In the genomic region with DNA sequence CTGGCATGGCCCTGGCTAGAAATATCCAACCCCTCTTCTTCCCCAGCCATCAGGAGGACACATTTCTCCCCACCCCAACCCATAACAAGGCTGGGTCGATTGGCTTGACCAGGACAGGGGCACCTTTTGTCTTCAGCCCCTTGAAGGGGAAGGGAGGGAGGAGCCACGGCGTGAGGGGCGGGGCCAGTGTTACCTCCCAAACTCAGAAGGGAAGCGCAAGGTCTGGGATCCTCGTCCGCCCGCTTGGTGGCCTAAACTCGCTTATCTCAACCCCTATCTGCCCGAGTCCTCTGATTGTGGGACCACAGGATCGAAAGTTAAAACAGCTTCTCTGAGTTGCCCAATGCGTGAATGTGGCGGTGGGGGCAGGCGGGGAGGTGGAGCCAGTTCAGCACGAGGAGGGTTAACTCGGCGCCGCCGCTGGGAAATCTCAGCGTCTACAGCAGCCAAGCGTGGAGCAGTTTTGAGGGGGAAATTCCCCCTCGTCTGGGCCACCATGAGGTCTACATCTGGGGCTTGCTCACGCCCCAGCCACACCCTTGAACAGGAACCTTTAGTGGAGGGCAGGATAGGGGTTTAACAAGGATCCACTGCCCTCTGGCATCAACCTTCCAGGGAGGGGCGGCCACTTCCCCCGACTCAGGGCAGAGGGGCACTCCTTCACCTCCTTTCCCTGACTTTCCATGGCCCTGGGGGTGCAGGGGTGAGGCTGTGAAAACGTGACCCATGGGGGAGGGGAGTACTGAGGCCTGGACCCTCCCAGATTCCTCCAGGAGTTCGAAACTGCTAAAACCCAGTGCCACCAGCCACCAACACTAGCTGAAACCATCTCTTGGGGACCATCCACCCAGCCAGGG, we compare ENCODE assay signal across 1 cellular context.
TF ChIP-seq lines count a peak whose summit lies in the region.

No MANE protein-coding gene starts in this region.

TF ChIP-seq in K562, 482 proteins besides CTCF, POLR2A, EP300 and RAD21 (continued from another document and continues in another):
- TF ChIP-seq ZNF318 (IDR thresholded peaks at IDR 0.05; ENCODE audit: borderline replicate concordance in 1 of 2, low read depth in 1 of 2) (no peak), SRF (CRISPR knock-in tag; IDR thresholded peaks at IDR 0.05) (peak in 1 of 2 experiments; percentile 44; a peak in 1 of 4 replicates), MTA2 (IDR thresholded peaks at IDR 0.05; ENCODE audit: low read depth) (0 out of 2 replicates have a peak, but pooled peaks have one; percentile 20), NFRKB (IDR thresholded peaks at IDR 0.05; ENCODE audit: low read depth) (no peak), NR2C1 (IDR thresholded peaks at IDR 0.05) (no peak), NR2C1 (tag; IDR thresholded peaks at IDR 0.05) (0 out of 2 replicates have a peak, but pooled peaks have one; percentile 35), TAF1 (IDR thresholded peaks at IDR 0.05; ENCODE audit: control insufficient read depth, extremely low read depth, insufficient read depth, low read length, severe bottlenecking) (peak; percentile 27), NBN (IDR thresholded peaks at IDR 0.05; ENCODE audit: low read depth) (peak; percentile 52; the same call in 1 of the 2 replicates), HMBOX1 (IDR thresholded peaks at IDR 0.05) (0 out of 2 replicates have a peak, but pooled peaks have one; percentile 36), ESRRA (IDR thresholded peaks at IDR 0.05; ENCODE audit: borderline replicate concordance, low read depth) (0 out of 2 replicates have a peak, but pooled peaks have one; percentile 20), ZBTB11 (CRISPR knock-in tag; IDR thresholded peaks at IDR 0.05) (peak in 1 of 3 experiments; percentile 24; a peak in 1 of 6 replicates), L3MBTL2 (IDR thresholded peaks at IDR 0.05) (peak; percentile 63; the same call in 1 of the 2 replicates), HES1 (IDR thresholded peaks at IDR 0.05; ENCODE audit: low read depth) (peak; percentile 31; the same call in 1 of the 2 replicates), DPF2 (IDR thresholded peaks at IDR 0.05) (peak; percentile 48), CEBPB (tag; IDR thresholded peaks at IDR 0.05) (peak; percentile 68), IFI16 (CRISPR knock-in tag; IDR thresholded peaks at IDR 0.05) (no peak), CXXC5 (CRISPR knock-in tag; IDR thresholded peaks at IDR 0.05) (peak; percentile 50), PCBP1 (IDR thresholded peaks at IDR 0.05; ENCODE audit: low read depth, low read length, poor library complexity, severe bottlenecking) (no peak), NFE2 (IDR thresholded peaks at IDR 0.05; ENCODE audit: low read depth) (no peak), RCOR1 (IDR thresholded peaks at IDR 0.05; ENCODE audit: borderline replicate concordance in 1 of 2, low read depth in 2 of 2, low read length in 2 of 2) (peak in 1 of 2 experiments; percentile 80; a peak in 2 of 4 replicates), NR2C2 (CRISPR knock-in tag; IDR thresholded peaks at IDR 0.05) (no peak), NR2C2 (tag; IDR thresholded peaks at IDR 0.05) (0 out of 2 replicates have a peak, but pooled peaks have one; percentile 8), BCOR (IDR thresholded peaks at IDR 0.05) (no peak), CEBPG (CRISPR knock-in tag; IDR thresholded peaks at IDR 0.05) (no peak), CEBPG (tag; conservative IDR thresholded peaks at IDR 0.05 in 1 of 2, IDR thresholded peaks at IDR 0.05 in 1 of 2) (peak in 1 of 2 experiments; percentile 64; a peak in 2 of 4 replicates), RB1 (IDR thresholded peaks at IDR 0.05; ENCODE audit: low read depth) (0 out of 2 replicates have a peak, but pooled peaks have one; percentile 33), PHB (CRISPR knock-in tag; IDR thresholded peaks at IDR 0.05) (no peak), SPI1 (IDR thresholded peaks at IDR 0.05; ENCODE audit: borderline replicate concordance, low read depth, low read length) (peak; percentile 51; the same call in 1 of the 2 replicates), MYC (IDR thresholded peaks at IDR 0.05; ENCODE audit: low read depth, low read length) (peak; percentile 69), MYC (CRISPR knock-in tag; IDR thresholded peaks at IDR 0.05; ENCODE audit: borderline replicate concordance, low read depth) (no peak), SIN3A (IDR thresholded peaks at IDR 0.05; ENCODE audit: borderline replicate concordance in 2 of 2, control insufficient read depth in 1 of 2, low read depth in 2 of 2, low read length in 2 of 2) (0 out of 4 replicates have a peak, but pooled peaks of 1 of the 2 experiments have one; percentile 28), SMARCB1 (IDR thresholded peaks at IDR 0.05; ENCODE audit: insufficient read length, low read depth) (no peak), CBFB (CRISPR knock-in tag; IDR thresholded peaks at IDR 0.05) (peak; percentile 66; the same call in 1 of the 2 replicates)
- TF ChIP-seq, protein P1, sequence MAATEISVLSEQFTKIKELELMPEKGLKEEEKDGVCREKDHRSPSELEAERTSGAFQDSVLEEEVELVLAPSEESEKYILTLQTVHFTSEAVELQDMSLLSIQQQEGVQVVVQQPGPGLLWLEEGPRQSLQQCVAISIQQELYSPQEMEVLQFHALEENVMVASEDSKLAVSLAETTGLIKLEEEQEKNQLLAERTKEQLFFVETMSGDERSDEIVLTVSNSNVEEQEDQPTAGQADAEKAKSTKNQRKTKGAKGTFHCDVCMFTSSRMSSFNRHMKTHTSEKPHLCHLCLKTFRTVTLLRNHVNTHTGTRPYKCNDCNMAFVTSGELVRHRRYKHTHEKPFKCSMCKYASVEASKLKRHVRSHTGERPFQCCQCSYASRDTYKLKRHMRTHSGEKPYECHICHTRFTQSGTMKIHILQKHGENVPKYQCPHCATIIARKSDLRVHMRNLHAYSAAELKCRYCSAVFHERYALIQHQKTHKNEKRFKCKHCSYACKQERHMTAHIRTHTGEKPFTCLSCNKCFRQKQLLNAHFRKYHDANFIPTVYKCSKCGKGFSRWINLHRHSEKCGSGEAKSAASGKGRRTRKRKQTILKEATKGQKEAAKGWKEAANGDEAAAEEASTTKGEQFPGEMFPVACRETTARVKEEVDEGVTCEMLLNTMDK (IDR thresholded peaks at IDR 0.05; ENCODE audit: borderline replicate concordance, insufficient read depth, low read depth, low read length, poor library complexity, severe bottlenecking) = peak; percentile 42
- TF ChIP-seq, protein P2, sequence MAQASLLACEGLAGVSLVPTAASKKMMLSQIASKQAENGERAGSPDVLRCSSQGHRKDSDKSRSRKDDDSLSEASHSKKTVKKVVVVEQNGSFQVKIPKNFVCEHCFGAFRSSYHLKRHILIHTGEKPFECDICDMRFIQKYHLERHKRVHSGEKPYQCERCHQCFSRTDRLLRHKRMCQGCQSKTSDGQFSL (CRISPR knock-in tag; IDR thresholded peaks at IDR 0.05) = no peak
- TF ChIP-seq, protein P2 (tag; IDR thresholded peaks at IDR 0.05) = peak in 1 of 2 experiments; percentile 50; a peak in 1 of 4 replicates
- TF ChIP-seq, protein P3, sequence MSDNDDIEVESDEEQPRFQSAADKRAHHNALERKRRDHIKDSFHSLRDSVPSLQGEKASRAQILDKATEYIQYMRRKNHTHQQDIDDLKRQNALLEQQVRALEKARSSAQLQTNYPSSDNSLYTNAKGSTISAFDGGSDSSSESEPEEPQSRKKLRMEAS (CRISPR knock-in tag; IDR thresholded peaks at IDR 0.05) = peak; percentile 38; the same call in 1 of the 2 replicates
- TF ChIP-seq, protein P4, sequence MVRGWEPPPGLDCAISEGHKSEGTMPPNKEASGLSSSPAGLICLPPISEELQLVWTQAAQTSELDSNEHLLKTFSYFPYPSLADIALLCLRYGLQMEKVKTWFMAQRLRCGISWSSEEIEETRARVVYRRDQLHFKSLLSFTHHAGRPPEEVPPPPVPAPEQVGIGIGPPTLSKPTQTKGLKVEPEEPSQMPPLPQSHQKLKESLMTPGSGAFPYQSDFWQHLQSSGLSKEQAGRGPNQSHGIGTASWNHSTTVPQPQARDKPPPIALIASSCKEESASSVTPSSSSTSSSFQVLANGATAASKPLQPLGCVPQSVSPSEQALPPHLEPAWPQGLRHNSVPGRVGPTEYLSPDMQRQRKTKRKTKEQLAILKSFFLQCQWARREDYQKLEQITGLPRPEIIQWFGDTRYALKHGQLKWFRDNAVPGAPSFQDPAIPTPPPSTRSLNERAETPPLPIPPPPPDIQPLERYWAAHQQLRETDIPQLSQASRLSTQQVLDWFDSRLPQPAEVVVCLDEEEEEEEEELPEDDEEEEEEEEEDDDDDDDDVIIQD (CRISPR knock-in tag; IDR thresholded peaks at IDR 0.05) = no peak
